ENCODE assay signal across 16 cellular contexts in the genomic region with DNA sequence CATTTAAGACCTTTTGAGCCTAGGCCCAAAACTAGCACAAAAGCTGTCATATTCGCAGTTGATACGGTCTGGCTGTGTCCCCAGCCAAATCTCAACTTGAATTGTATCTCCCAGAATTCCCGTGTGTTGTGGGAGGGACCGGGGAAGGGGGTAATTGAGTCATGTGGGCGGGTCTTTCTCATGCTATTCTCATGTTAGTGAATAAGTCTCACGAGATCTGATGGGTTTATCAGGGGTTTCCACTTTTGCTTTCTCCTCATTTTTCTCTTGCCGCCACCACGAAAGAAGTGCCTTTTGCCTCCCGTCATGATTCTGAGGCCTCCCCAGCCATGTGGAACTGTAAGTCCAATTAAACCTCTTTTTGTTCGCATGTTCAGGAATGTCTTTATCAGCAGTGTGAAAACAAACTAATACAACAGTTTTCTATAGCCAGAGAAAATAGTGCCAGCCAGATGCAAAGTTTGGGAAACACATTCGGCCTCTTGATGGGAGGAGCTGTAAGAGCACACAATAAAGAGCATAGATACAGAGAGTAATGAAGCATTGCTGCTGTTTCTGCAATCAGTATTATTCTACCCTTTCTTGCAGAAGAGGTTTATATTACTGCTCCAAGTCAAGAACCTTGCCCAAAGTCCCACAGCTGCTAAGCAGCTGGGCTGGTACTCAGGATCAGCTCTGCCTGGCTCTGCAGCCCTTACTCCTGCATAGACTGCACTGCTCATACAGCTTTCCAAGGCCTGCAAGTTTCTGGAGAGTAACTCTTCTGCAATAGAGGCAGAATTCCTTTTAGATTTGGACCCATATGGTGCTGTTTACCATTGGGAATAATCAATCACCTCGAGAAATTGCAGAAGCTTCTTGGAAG. TPM values are rescaled to one million over a fixed set of nuclear protein-coding genes. Genes with fewer than 3 reads are reported as not detected.
DNase-seq lines count a peak whose midpoint lies in the region; ATAC-seq, FAIRE-seq and TF ChIP-seq lines count a peak whose summit lies in the region.
"Had no signal": no experiment of that assay in that cellular context is flagged by ENCODE, and none has a peak within 500 bp of the region (broad histone marks: within the 10 kb centered on the region; RNA-seq: fewer than 3 reads in every experiment).

No MANE protein-coding gene starts in this region.

- TF ChIP-seq POLR2A in HepG2 (IDR thresholded peaks at IDR 0.05; ENCODE audit: insufficient read depth in 1 of 2, low read depth in 2 of 2, low read length in 2 of 2) (no peak), right lobe of liver (IDR thresholded peaks at IDR 0.05) (no peak), Peyer's patch (IDR thresholded peaks at IDR 0.05) (no peak)

- H3K4me3 ChIP-seq in HepG2 (replicated peaks in 1 of 3; ENCODE audit: insufficient read depth in 1 of 3, low read depth in 2 of 3, low read length in 3 of 3) (no peak overlapping the region), right lobe of liver (no peak overlapping the region), coronary artery (peak overlapping the region; percentile 22), Peyer's patch (peak overlapping the region in 1 of 4 donors; percentile 2)
- H3K4me3 ChIP-seq: SJSA1, upper lobe of right lung had no signal

- no peak overlapping the region for H3K9ac ChIP-seq in HepG2 (ENCODE audit: insufficient read depth, low read depth, low read length)

- H3K27ac ChIP-seq in HepG2 (ENCODE audit: extremely low read length, insufficient read depth, low read length) (no peak overlapping the region), right lobe of liver (no peak overlapping the region), coronary artery (no peak overlapping the region), Peyer's patch (no peak overlapping the region)
- H3K27ac ChIP-seq: SJSA1, upper lobe of right lung had no signal

- BruUV-seq in HepG2 (replicated peaks; lab: Mats Ljungman, UMichigan) = no TSS peak

- DNase-seq in HepG2 (ENCODE audit: low spot score) = no peak
- no peak for DNase-seq in right lobe of liver
- DNase-seq in coronary artery (ENCODE audit: low spot score) = no peak
- DNase-seq in mesothelial cell of epicardium (ENCODE audit: low spot score in 2 of 2, unreplicated experiment in 2 of 2) = no peak
- no peak for DNase-seq in NCI-H2227 (lab: John Stamatoyannopoulos, UW; ENCODE audit: unreplicated experiment)
- no peak for DNase-seq in Peyer's patch
- no peak for DNase-seq in NCI-H146 treated with DMSO at 0.1 percent for 48 hours (lab: John Stamatoyannopoulos, UW; ENCODE audit: unreplicated experiment)
- DNase-seq: activated CD4-positive, alpha-beta T cell treated with anti-CD3 and anti-CD28 coated beads for 1 hour; activated effector memory CD4-positive, alpha-beta T cell treated with Interleukin-2 at 50 U/mL for 16 hours; NCI-H1105; NCI-H526; retina; upper lobe of right lung had no signal

- H3K36me3 ChIP-seq in HepG2 (replicated peaks in 1 of 2; ENCODE audit: control insufficient read depth in 1 of 2, insufficient read depth in 2 of 2, low read length in 2 of 2) (peaks cover 0 to 14% of the 10 kb centered on the region in 2 experiments; a peak in 1 of 5 replicates), right lobe of liver (no peaks in the 10 kb centered on the region), Peyer's patch (peaks cover 0 to 7% (median 0%) of the 10 kb centered on the region in 3 donors)
- H3K36me3 ChIP-seq: upper lobe of right lung had no signal

- peaks cover 38% of the 10 kb centered on the region for H3K36me3 Mint-ChIP-seq in mesothelial cell of epicardium

- H3K4me2 ChIP-seq in HepG2 (ENCODE audit: low read depth, low read length) = no peak overlapping the region

- in situ Hi-C loops in HepG2 (cut with HindIII; ENCODE audit: extremely low pct_ligation_motif_present, low pct_unique_long_range_greater_than_20kb) = no loop called here

- H3K9me3 ChIP-seq in HepG2 (ENCODE audit: low read length) (no peaks in the 10 kb centered on the region), right lobe of liver (no peaks in the 10 kb centered on the region), Peyer's patch (no peaks in the 10 kb centered on the region)
- H3K9me3 ChIP-seq: gastroesophageal sphincter, upper lobe of right lung had no signal

- 46% methylated on average over 12 of the region's 12 CpGs for WGBS in HepG2 (ENCODE audit: low lambda C conversion rate)
- WGBS in right lobe of liver (ENCODE audit: insufficient coverage, low coverage, low lambda C conversion rate, missing lambda C conversion rate) = 73% methylated on average over 11 of the region's 12 CpGs

- H2AFZ ChIP-seq in HepG2 (ENCODE audit: low read length) = peak overlapping the region; percentile 20

- H4K20me1 ChIP-seq in HepG2 (ENCODE audit: insufficient read depth, low read length) = no peaks in the 10 kb centered on the region; the same call in 1 of the 2 replicates

- CTCF ChIA-PET in HepG2 (lab: Yijun Ruan, JAX; ENCODE audit: low intra/inter-chr PET ratio, low total read pairs) = no interaction called here

- H3K79me2 ChIP-seq in HepG2 (ENCODE audit: insufficient read depth, low read length) = peaks cover 28% of the 10 kb centered on the region

- POLR2A ChIA-PET in HepG2 (lab: Yijun Ruan, JAX) = no interaction called here

- TF ChIP-seq EP300 in HepG2 (IDR thresholded peaks at IDR 0.05; ENCODE audit: low read depth in 2 of 2, low read length in 2 of 2) (no peak), HepG2 (CRISPR knock-in tag; IDR thresholded peaks at IDR 0.05; ENCODE audit: borderline replicate concordance) (no peak)

- peaks cover 20% of the 10 kb centered on the region for H3K9me3 Mint-ChIP-seq in mesothelial cell of epicardium

- no peak for TF ChIP-seq RAD21 in HepG2 (CRISPR knock-in tag; IDR thresholded peaks at IDR 0.05)

- H3K27me3 Mint-ChIP-seq in mesothelial cell of epicardium (ENCODE audit: low read depth) = no peaks in the 10 kb centered on the region

- TF ChIP-seq CTCF in HepG2 (CRISPR knock-in tag; IDR thresholded peaks at IDR 0.05) (no peak), right lobe of liver (IDR thresholded peaks at IDR 0.05) (no peak), coronary artery (IDR thresholded peaks at IDR 0.05) (no peak), mesothelial cell of epicardium (IDR thresholded peaks at IDR 0.05; ENCODE audit: unreplicated experiment) (no peak), Peyer's patch (IDR thresholded peaks at IDR 0.05) (no peak)

- intact Hi-C loops in HepG2 (cut with micrococcal nuclease; ENCODE audit: unreplicated experiment) = no loop called here
- intact Hi-C loops in right lobe of liver (cut with DNase I) = no loop called here

- H3K4me3 Mint-ChIP-seq in mesothelial cell of epicardium = peak overlapping the region; percentile 76

- ATAC-seq in HepG2 = no peak
- ATAC-seq in right lobe of liver = no peak
- no peak for ATAC-seq in GM21786 (IDR thresholded peaks at IDR 0.05; ENCODE audit: unreplicated experiment)
- ATAC-seq: gastroesophageal sphincter, upper lobe of right lung had no signal

- FAIRE-seq in HepG2 (lab: Jason Lieb, UNC) = no peak

- H3K27me3 ChIP-seq in HepG2 (ENCODE audit: control insufficient read depth in 1 of 2, insufficient read depth in 2 of 2, low read length in 2 of 2) (0 out of 5 replicates have a peak, but pooled peaks cover 0 to 7% of the 10 kb centered on the region in 2 experiments), right lobe of liver (no peaks in the 10 kb centered on the region), Peyer's patch (no peaks in the 10 kb centered on the region)
- H3K27me3 ChIP-seq: gastroesophageal sphincter, SJSA1, upper lobe of right lung had no signal

- H3K27ac Mint-ChIP-seq in mesothelial cell of epicardium = peak overlapping the region; percentile 88

- H3K4me1 ChIP-seq in HepG2 (ENCODE audit: insufficient read depth, low read length) = peaks cover 30% of the 10 kb centered on the region
- no peaks in the 10 kb centered on the region for H3K4me1 ChIP-seq in right lobe of liver
- peaks cover 0 to 12% (median 0%) of the 10 kb centered on the region in 4 donors for H3K4me1 ChIP-seq in Peyer's patch

- peaks cover 38% of the 10 kb centered on the region for H3K4me1 Mint-ChIP-seq in mesothelial cell of epicardium

TF ChIP-seq in HepG2, 621 proteins besides CTCF, POLR2A, EP300 and RAD21 (continues in another document):
- no peak for TF ChIP-seq ZSCAN31 (CRISPR knock-in tag; IDR thresholded peaks at IDR 0.05; ENCODE audit: low read depth)

RNA-seq across cellular contexts. Expression of gene ZNF195, which starts 2.0 kb away (rescaled TPM):
- total RNA-seq in HepG2 (2016; rRNA removed; fragmentation: Illumina TruSeq; extraction: Trizol) = 31.4 and 38.0 TPM in 2 replicates
- total RNA-seq in HepG2 (2016; cell fraction: cytosol; rRNA removed; fragmentation: Illumina TruSeq; extraction: Trizol; ENCODE audit: low read depth) = 6.4 and 8.5 TPM in 2 replicates
- total RNA-seq in HepG2 (2016; cell fraction: insoluble cytoplasmic fraction; rRNA removed; fragmentation: Illumina TruSeq; extraction: Trizol) = 30.7 and 39.1 TPM in 2 replicates
- total RNA-seq in HepG2 (2016; cell fraction: membrane; rRNA removed; fragmentation: Illumina TruSeq; extraction: Trizol) = 16.1 and 20.2 TPM in 2 replicates
- total RNA-seq in HepG2 (2016; cell fraction: nucleus; rRNA removed; fragmentation: Illumina TruSeq; extraction: Trizol) = 54.8 and 59.5 TPM in 2 replicates
- polyA plus RNA-seq in HepG2 (2011; rRNA removed) = 12.7 and 17.3 TPM in 2 replicates
- polyA plus RNA-seq in HepG2 (2011; cell fraction: cytosol; rRNA removed) = 6.8 and 9.5 TPM in 2 replicates
- 15.8 and 17.7 TPM in 2 replicates for polyA plus RNA-seq in HepG2 (2011; cell fraction: nucleus; rRNA removed)
- polyA plus RNA-seq in HepG2 (2012) = 11.5 and 12.3 TPM in 2 replicates
- 3.2 and 3.6 TPM in 2 replicates for polyA plus RNA-seq in HepG2 (2016; cell fraction: cytosol; fragmentation: Illumina TruSeq; extraction: Trizol; ENCODE audit: low read depth)
- polyA plus RNA-seq in HepG2 (2016; cell fraction: insoluble cytoplasmic fraction; fragmentation: Illumina TruSeq; extraction: Trizol; ENCODE audit: low read depth) = 29.8 and 32.0 TPM in 2 replicates
- polyA plus RNA-seq in HepG2 (2016; cell fraction: membrane; fragmentation: Illumina TruSeq; extraction: Trizol; ENCODE audit: low read depth) = 5.8 and 6.2 TPM in 2 replicates
- 78.0 and 83.8 TPM in 2 replicates for polyA plus RNA-seq in HepG2 (2016; cell fraction: nucleus; fragmentation: Illumina TruSeq; extraction: Trizol; ENCODE audit: insufficient read depth, low read depth)
- 24.4 and 56.6 TPM in 2 replicates for polyA minus RNA-seq in HepG2 (2011; rRNA and poly(A)+ RNA removed; ENCODE audit: low replicate concordance)
- polyA minus RNA-seq in HepG2 (2011; cell fraction: cytosol; rRNA and poly(A)+ RNA removed) = 8.7 and 9.2 TPM in 2 replicates
- 63.3 and 70.1 TPM in 2 replicates for polyA minus RNA-seq in HepG2 (2011; cell fraction: nucleus; rRNA and poly(A)+ RNA removed)
- total RNA-seq in right lobe of liver = 10 to 100 TPM in 1 of 6 experiments, 1 to 10 TPM in 5; 6.9 to 10.1 (median 7.5) TPM
- 59.5 to 65.1 TPM (median 60.0 TPM) in 3 replicates for total RNA-seq in mesothelial cell of epicardium
- total RNA-seq in Peyer's patch = 10 to 100 TPM; 36.1 to 94.1 (median 40.6) TPM
